In genomic region chrX:57932266-57932665, GRCh38 we compare ENCODE assay signal across 23 cellular contexts. TPM values are rescaled to one million over a fixed set of nuclear protein-coding genes. Genes with fewer than 3 reads are reported as not detected.
"Had no signal": no experiment of that assay in that cellular context is flagged by ENCODE, and none has a peak within 500 bp of the region (broad histone marks: within the 10 kb centered on the region; RNA-seq: fewer than 3 reads in every experiment).

No MANE protein-coding gene starts in this region.

- H3K36me3 ChIP-seq: colonic mucosa, esophagus muscularis mucosa, esophagus squamous epithelium, gastrocnemius medialis, gastroesophageal sphincter had no signal

- H3K4me1 ChIP-seq: colonic mucosa, esophagus muscularis mucosa, esophagus squamous epithelium, foreskin keratinocyte, gastroesophageal sphincter had no signal

- DNase-seq: colonic mucosa; cortex of kidney; dermis blood vessel endothelial cell; dorsolateral prefrontal cortex; effector CD4-positive, alpha-beta T cell; effector CD8-positive, alpha-beta T cell; effector memory CD4-positive, alpha-beta T cell; effector memory CD8-positive, alpha-beta T cell; endodermal cell; erythroblast; esophagus squamous epithelium; foreskin fibroblast; foreskin keratinocyte; foreskin melanocyte; gastrocnemius medialis; glutamatergic neuron; head of caudate nucleus had no signal

- H3K4me3 ChIP-seq: colonic mucosa, coronary artery, dorsolateral prefrontal cortex, esophagus muscularis mucosa, esophagus squamous epithelium, gastrocnemius medialis, gastroesophageal sphincter had no signal

- H3K9me3 ChIP-seq: colonic mucosa, esophagus muscularis mucosa, esophagus squamous epithelium, gastrocnemius medialis, gastroesophageal sphincter had no signal

- H3K27ac ChIP-seq: colonic mucosa, coronary artery, dorsolateral prefrontal cortex, epithelial cell of prostate, esophagus muscularis mucosa, esophagus squamous epithelium, foreskin keratinocyte, gastrocnemius medialis, gastroesophageal sphincter had no signal

- ATAC-seq: effector memory CD8-positive, alpha-beta T cell; esophagus mucosa; foreskin keratinocyte; gastrocnemius medialis; gastroesophageal sphincter had no signal

- H3K27me3 ChIP-seq: colonic mucosa, esophagus muscularis mucosa, esophagus squamous epithelium, foreskin keratinocyte, gastrocnemius medialis, gastroesophageal sphincter had no signal

RNA-seq across cellular contexts. Expression of gene ZXDA, which starts 22.0 kb away (rescaled TPM):
- total RNA-seq: chondrocyte had no signal
